In the genomic region with DNA sequence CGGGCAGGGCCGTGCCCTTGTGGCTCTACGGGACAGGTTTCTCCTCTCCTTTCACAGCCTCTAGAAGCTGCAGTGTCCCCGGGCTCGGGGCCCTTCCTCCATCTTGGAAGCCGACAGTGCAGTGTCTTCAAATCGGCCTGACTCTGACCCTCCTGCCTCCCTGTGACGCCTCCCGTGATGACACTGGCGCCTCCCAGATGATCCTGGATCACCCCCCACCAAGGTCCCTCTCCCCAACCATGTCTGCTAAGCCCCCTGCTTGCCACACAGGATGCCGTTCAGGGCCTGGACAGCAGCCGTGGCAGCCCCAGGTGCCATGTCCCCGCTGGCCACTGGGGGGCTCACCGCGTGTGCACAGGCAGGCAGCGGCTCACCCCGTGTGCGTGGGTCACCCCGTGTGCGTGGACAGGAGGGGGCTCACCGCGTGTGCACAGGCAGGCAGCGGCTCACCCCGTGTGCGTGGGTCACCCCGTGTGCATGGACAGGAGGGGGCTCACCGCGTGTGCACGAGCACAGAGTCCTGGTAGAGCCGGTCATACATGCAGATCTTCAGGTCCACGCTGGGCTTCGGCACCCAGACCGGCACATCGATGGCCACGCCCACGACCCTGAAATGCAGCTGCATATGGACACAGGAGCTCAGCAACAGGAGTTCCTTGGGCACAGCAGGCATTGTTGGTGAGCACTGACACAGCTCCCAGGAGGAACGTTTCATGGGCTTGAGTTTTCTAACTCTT, we compare ENCODE assay signal across 8 cellular contexts. TPM values are rescaled to one million over a fixed set of nuclear protein-coding genes. Genes with fewer than 3 reads are reported as not detected.
DNase-seq lines count a peak whose midpoint lies in the region; ATAC-seq, FAIRE-seq and TF ChIP-seq lines count a peak whose summit lies in the region.

No MANE protein-coding gene starts in this region.

- H3K9ac ChIP-seq in NT2/D1 (ENCODE audit: insufficient read length, low read depth): peak overlapping the region; percentile 32

- no peaks in the 10 kb centered on the region for H3K36me3 ChIP-seq in NT2/D1 (ENCODE audit: insufficient read depth, insufficient read length, low read length)
- no peaks in the 10 kb centered on the region for H3K36me3 ChIP-seq in pancreas
- H3K36me3 ChIP-seq in uterus: no peaks in the 10 kb centered on the region

- H3K4me3 Mint-ChIP-seq in activated T-cell treated with anti-CD3 and anti-CD28 coated beads, Interleukin-2, amount 50 U/mL, for 72 hours: peak overlapping the region in 1 of 2 donors; percentile 67

- H3K36me3 Mint-ChIP-seq in activated T-cell treated with anti-CD3 and anti-CD28 coated beads, Interleukin-2, amount 50 U/mL, for 72 hours (ENCODE audit: insufficient read depth in 2 of 2): no peaks in the 10 kb centered on the region

- no peaks in the 10 kb centered on the region for H3K27me3 Mint-ChIP-seq in activated T-cell treated with anti-CD3 and anti-CD28 coated beads, Interleukin-2, amount 50 U/mL, for 72 hours (ENCODE audit: low read depth)

- H3K27ac Mint-ChIP-seq in activated T-cell treated with anti-CD3 and anti-CD28 coated beads, Interleukin-2, amount 50 U/mL, for 72 hours: no peak overlapping the region

- peak overlapping the region; percentile 28 for H3K4me3 ChIP-seq in NT2/D1 (ENCODE audit: insufficient read length, low read depth)
- peak overlapping the region in 2 of 4 donors; percentile 12 to 33 for H3K4me3 ChIP-seq in pancreas
- H3K4me3 ChIP-seq in uterus: no peak overlapping the region

- TF ChIP-seq POLR2A in uterus (IDR thresholded peaks at IDR 0.05): no peak

- no peaks in the 10 kb centered on the region for H3K9me3 Mint-ChIP-seq in activated T-cell treated with anti-CD3 and anti-CD28 coated beads, Interleukin-2, amount 50 U/mL, for 72 hours

- intact Hi-C loops in Right ventricle myocardium inferior (cut with DNase I): loop anchor here (1.0 kb wide), 1 partner anchor 101 kb away; no protein-coding TSS in a partner anchor
- intact Hi-C loops in cardiac septum (cut with DNase I): loop anchor here (1.0 kb wide), 1 partner anchor 102 kb away; no protein-coding TSS in a partner anchor
- intact Hi-C loops in pancreas (cut with DNase I): loop anchor here in 2 of 3 donors (5.0 kb wide), 2 partner anchors 98 to 103 kb away; no protein-coding TSS in a partner anchor
- intact Hi-C loops in uterus (cut with DNase I; ENCODE audit: low total_unique reads): loop anchor here (5.0 kb wide), 1 partner anchor 103 kb away; no protein-coding TSS in a partner anchor

- H3K9me3 ChIP-seq in NT2/D1 (ENCODE audit: insufficient read depth, low read length) (no peaks in the 10 kb centered on the region), pancreas (no peaks in the 10 kb centered on the region), uterus (no peaks in the 10 kb centered on the region)

- H3K4me1 ChIP-seq in NT2/D1 (ENCODE audit: insufficient read depth, insufficient read length): peaks cover 13% of the 10 kb centered on the region
- peaks cover 8% of the 10 kb centered on the region for H3K4me1 ChIP-seq in foreskin keratinocyte
- peaks cover 0 to 3% (median 0%) of the 10 kb centered on the region in 3 donors for H3K4me1 ChIP-seq in pancreas
- H3K4me1 ChIP-seq in uterus: no peaks in the 10 kb centered on the region

- H3K27me3 ChIP-seq in NT2/D1 (ENCODE audit: insufficient read depth, insufficient read length) (peaks cover 2% of the 10 kb centered on the region), foreskin keratinocyte (peaks cover 4% of the 10 kb centered on the region), pancreas (no peaks in the 10 kb centered on the region), uterus (no peaks in the 10 kb centered on the region)

- WGBS in pancreas, 2 donors: 5 to 6% methylated on average over 37 of the region's 37 CpGs

- no peak for FAIRE-seq in pancreas (lab: Jason Lieb, UNC)

- TF ChIP-seq CTCF in foreskin keratinocyte (conservative IDR thresholded peaks at IDR 0.05): peak; percentile 69
- peak; percentile 76 to 95 (median 92) for TF ChIP-seq CTCF in pancreas (IDR thresholded peaks at IDR 0.05)
- peak; percentile 71 to 87 (median 81) for TF ChIP-seq CTCF in uterus (IDR thresholded peaks at IDR 0.05)

- peaks cover 4% of the 10 kb centered on the region for H3K4me1 Mint-ChIP-seq in activated T-cell treated with anti-CD3 and anti-CD28 coated beads, Interleukin-2, amount 50 U/mL, for 72 hours (ENCODE audit: low read depth)

- H3K27ac ChIP-seq in foreskin keratinocyte: no peak overlapping the region
- no peak overlapping the region for H3K27ac ChIP-seq in pancreas
- no peak overlapping the region for H3K27ac ChIP-seq in uterus

- DNase-seq in Right ventricle myocardium inferior (ENCODE audit: missing footprints) (peak; percentile 75), cardiac septum (ENCODE audit: low spot score) (no peak), NT2/D1 (ENCODE audit: low read depth, low spot score) (no peak), foreskin keratinocyte (no peak), pancreas (peak in 5 of 6 donors; percentile 49 to 89 (median 77)), uterus (peak in 1 of 2 donors; percentile 46), SKM-1 treated with dmso at 0.1 percent for 144 hours (lab: John Stamatoyannopoulos, UW; ENCODE audit: unreplicated experiment) (no peak)
- DNase-seq in activated T-cell treated with anti-CD3 and anti-CD28 coated beads, Interleukin-2, amount 50 U/mL, for 72 hours: peak; percentile 56 to 59

- peak; percentile 70 for ATAC-seq in Right ventricle myocardium inferior
- ATAC-seq in activated T-cell treated with anti-CD3 and anti-CD28 coated beads, Interleukin-2, amount 50 U/mL, for 72 hours (replicated peaks in 1 of 2): peak; percentile 73 to 85
- peak; percentile 78 for ATAC-seq in foreskin keratinocyte
- peak; percentile 92 to 98 (median 96) for ATAC-seq in pancreas

RNA-seq across cellular contexts. Expression of a gene that starts 24.9 kb away (rescaled TPM):
- 1.2 TPM for total RNA-seq in Right ventricle myocardium inferior
- 0.70 TPM for total RNA-seq in cardiac septum
- 1 to 10 TPM in 1 of 2 donors, under 1 TPM in 1; 0.88 to 1.0 TPM for total RNA-seq in activated T-cell treated with anti-CD3 and anti-CD28 coated beads, Interleukin-2, amount 50 U/mL, for 72 hours
- total RNA-seq in foreskin keratinocyte: 0.82 and 1.8 TPM in 2 replicates
- 1.5 and 1.8 TPM in 2 replicates for polyA plus RNA-seq in foreskin keratinocyte
- total RNA-seq in pancreas: 10 to 100 TPM; 43.6 to 98.9 (median 78.6) TPM
- 100 to 1,000 TPM in 1 of 2 donors, 10 to 100 TPM in 1; 72.2 to 120 TPM for polyA plus RNA-seq in pancreas
- total RNA-seq in uterus: 1 to 10 TPM in 1 of 4 donors, not detected in 3; 1.7 TPM

RNA-seq across cellular contexts. Expression of a gene that starts 28.9 kb away (rescaled TPM):
- not detected for total RNA-seq in Right ventricle myocardium inferior
- total RNA-seq in cardiac septum: 0.16 TPM
- total RNA-seq in activated T-cell treated with anti-CD3 and anti-CD28 coated beads, Interleukin-2, amount 50 U/mL, for 72 hours: 1 to 10 TPM; 1.8 TPM
- total RNA-seq in foreskin keratinocyte: 0.10 TPM in 1 of 2 replicates, not detected in the other
- 0.06 and 0.15 TPM in 2 replicates for polyA plus RNA-seq in foreskin keratinocyte
- total RNA-seq in pancreas: 1 to 10 TPM in 3 of 6 donors, under 1 TPM in 3; 0.39 to 1.4 (median 0.86) TPM
- polyA plus RNA-seq in pancreas: 1 to 10 TPM; 3.6 to 4.4 TPM
- total RNA-seq in uterus: under 1 TPM in 1 of 4 donors, not detected in 3; 0.58 TPM

RNA-seq across cellular contexts. Expression of a gene that starts 53.1 kb away (rescaled TPM):
- 182 TPM for total RNA-seq in Right ventricle myocardium inferior
- total RNA-seq in cardiac septum: 183 TPM
- total RNA-seq in activated T-cell treated with anti-CD3 and anti-CD28 coated beads, Interleukin-2, amount 50 U/mL, for 72 hours: 100 to 1,000 TPM; 350 to 418 TPM
- 251 and 257 TPM in 2 replicates for total RNA-seq in foreskin keratinocyte
- polyA plus RNA-seq in foreskin keratinocyte: 195 and 222 TPM in 2 replicates
- total RNA-seq in pancreas: 100 to 1,000 TPM in 2 of 6 donors, 10 to 100 TPM in 4; 75.4 to 160 (median 97.5) TPM
- 10 to 100 TPM; 42.3 to 71.1 TPM for polyA plus RNA-seq in pancreas
- total RNA-seq in uterus: 100 to 1,000 TPM in 2 of 4 donors, 10 to 100 TPM in 2; 50.2 to 320 (median 104) TPM

RNA-seq across cellular contexts. Expression of a gene that starts 59.6 kb away (rescaled TPM):
- total RNA-seq in Right ventricle myocardium inferior (not detected), cardiac septum (not detected), foreskin keratinocyte (0.03 and 0.07 TPM in 2 replicates), pancreas (not detected), uterus (1 to 10 TPM in 1 of 4 donors, under 1 TPM in 1, not detected in 2; 0.64 to 1.0 TPM)
- total RNA-seq in activated T-cell treated with anti-CD3 and anti-CD28 coated beads, Interleukin-2, amount 50 U/mL, for 72 hours: not detected
- polyA plus RNA-seq in foreskin keratinocyte (0.01 TPM in 1 of 2 replicates, not detected in the other), pancreas (under 1 TPM; 0.08 to 0.16 TPM)

Comparison
In these comparisons a context has a peak if more than half of its experiments do, and no peak if none do; other contexts are left out.
1. DNase-seq: peak in Right ventricle myocardium inferior (single experiment), activated T-cell treated with anti-CD3 and anti-CD28 coated beads, Interleukin-2, amount 50 U/mL, for 72 hours (2 of 2) and pancreas (5 of 6); none in cardiac septum (single experiment), NT2/D1 (single experiment), foreskin keratinocyte (0 of 2) and SKM-1 treated with dmso at 0.1 percent for 144 hours (single experiment).
2. RNA of a gene that starts 24.9 kb away (total RNA-seq): 43.6 to 98.9 TPM in pancreas; 0.82 to 1.8 TPM in foreskin keratinocyte, 1.2 TPM in Right ventricle myocardium inferior (single experiment), 0.88 to 1.0 TPM in activated T-cell treated with anti-CD3 and anti-CD28 coated beads, Interleukin-2, amount 50 U/mL, for 72 hours, 0.70 TPM in cardiac septum (single experiment) and 1.7 TPM in uterus; every median in the first group is over 10 times any median in the second.
3. Peak in every context shown above with its lines, with median percentiles within 50 percentile points of each other: ATAC-seq and CTCF ChIP-seq.